ENCODE assay signal across 23 cellular contexts in genomic region chr5:138936968-138937345, GRCh38.
A peak's percentile ranks its signal among the peaks of the same experiment; 100 is the strongest.
DNase-seq lines count a peak whose midpoint lies in the region; ATAC-seq and TF ChIP-seq lines count a peak whose summit lies in the region.
"Had no signal": no experiment of that assay in that cellular context is flagged by ENCODE, and none has a peak within 500 bp of the region (broad histone marks: within the 10 kb centered on the region; RNA-seq: fewer than 3 reads in every experiment).

No MANE protein-coding gene starts in this region.

- H3K36me3 ChIP-seq in GM23338 (ENCODE audit: insufficient read depth) (peaks cover 21% of the 10 kb centered on the region), right atrium auricular region (peaks cover 36% of the 10 kb centered on the region), psoas muscle (ENCODE audit: insufficient read depth in 1 of 2, low read depth in 1 of 2) (peaks cover 0 to 33% of the 10 kb centered on the region in 2 donors)
- H3K36me3 ChIP-seq in CD4-positive, alpha-beta memory T cell (ENCODE audit: insufficient read depth, low read length): peaks cover 12% of the 10 kb centered on the region

- no peaks in the 10 kb centered on the region for H4K20me1 ChIP-seq in GM23338 (replicated peaks; ENCODE audit: insufficient read depth)

- peaks cover 10% of the 10 kb centered on the region for H3K4me1 ChIP-seq in GM23338 (ENCODE audit: insufficient read depth)
- H3K4me1 ChIP-seq in right atrium auricular region: peaks cover 0 to 15% of the 10 kb centered on the region in 2 donors
- no peaks in the 10 kb centered on the region for H3K4me1 ChIP-seq in psoas muscle
- no peaks in the 10 kb centered on the region for H3K4me1 ChIP-seq in CD4-positive, alpha-beta memory T cell (ENCODE audit: insufficient read depth, low read length)
- H3K4me1 ChIP-seq: body of pancreas, colonic mucosa, left lung had no signal

- H3K27me3 Mint-ChIP-seq in GM23338 (ENCODE audit: insufficient read depth, low read depth, poor library complexity) (peaks cover 20% of the 10 kb centered on the region), brain (peaks cover 3% of the 10 kb centered on the region)
- no peaks in the 10 kb centered on the region for H3K27me3 Mint-ChIP-seq in CD4-positive, alpha-beta memory T cell
- H3K27me3 Mint-ChIP-seq: activated B cell treated with CpG ODN at 0.5 μM for 24 hours; activated CD4-positive, alpha-beta memory T cell treated with anti-CD3 and anti-CD28 coated beads for 36 hours; stimulated activated naive CD8-positive, alpha-beta T cell treated with anti-CD3 and anti-CD28 coated beads, Interleukin-15, Interleukin-2, amounts not matched to agents 100 ng/mL and 50 ng/mL, for 24 hours had no signal

- intact Hi-C loops in psoas muscle (cut with DNase I): no loop called here
- intact Hi-C loops in CD4-positive, alpha-beta memory T cell (cut with micrococcal nuclease): no loop called here

- H3K27ac ChIP-seq in GM23338 (ENCODE audit: low read depth): no peak overlapping the region
- H3K27ac ChIP-seq in right atrium auricular region: peak overlapping the region; percentile 28 to 61
- H3K27ac ChIP-seq in psoas muscle: no peak overlapping the region
- no peak overlapping the region for H3K27ac ChIP-seq in CD4-positive, alpha-beta memory T cell (ENCODE audit: low read depth, low read length)
- H3K27ac ChIP-seq: colonic mucosa had no signal

- H3K4me2 ChIP-seq in GM23338: no peak overlapping the region

- peaks cover 42% of the 10 kb centered on the region for H3K36me3 Mint-ChIP-seq in GM23338 (ENCODE audit: low read depth)
- H3K36me3 Mint-ChIP-seq in brain: peaks cover 54% of the 10 kb centered on the region
- peaks cover 9 to 13% of the 10 kb centered on the region in 2 donors for H3K36me3 Mint-ChIP-seq in CD4-positive, alpha-beta memory T cell

- no peak overlapping the region for H2AFZ ChIP-seq in GM23338

- H3K27me3 ChIP-seq in GM23338 (ENCODE audit: insufficient read depth) (no peaks in the 10 kb centered on the region), right atrium auricular region (no peaks in the 10 kb centered on the region), psoas muscle (ENCODE audit: insufficient read depth in 3 of 3, low read length in 2 of 3) (no peaks in the 10 kb centered on the region)
- H3K27me3 ChIP-seq in CD4-positive, alpha-beta memory T cell (ENCODE audit: insufficient read depth, low read length): no peaks in the 10 kb centered on the region
- H3K27me3 ChIP-seq: body of pancreas, colonic mucosa, left lung, tibial nerve had no signal

- no peaks in the 10 kb centered on the region for H3F3A ChIP-seq in GM23338 (replicated peaks; ENCODE audit: low read depth)

- 41 to 76% (median 61%) methylated on average over 2 of the region's 2 CpGs for WGBS in psoas muscle, 3 donors

- CTCF ChIA-PET in CD4-positive, alpha-beta memory T cell (lab: Charles Lee; ENCODE audit: partially characterized antibody): no interaction called here

- H3K4me3 Mint-ChIP-seq in GM23338 (no peak overlapping the region), brain (no peak overlapping the region)
- H3K4me3 Mint-ChIP-seq in CD4-positive, alpha-beta memory T cell: no peak overlapping the region
- H3K4me3 Mint-ChIP-seq: activated B cell treated with CpG ODN at 0.5 μM for 24 hours; activated CD4-positive, alpha-beta memory T cell treated with anti-CD3 and anti-CD28 coated beads for 36 hours; stimulated activated naive CD8-positive, alpha-beta T cell treated with anti-CD3 and anti-CD28 coated beads, Interleukin-15, Interleukin-2, amounts not matched to agents 100 ng/mL and 50 ng/mL, for 24 hours; T-helper 2 cell treated with Interferon-gamma antibody and Interleukin-4, amounts not matched to agents 5 μg/mL and 100 μg/mL, for 36 hours had no signal

- peak; percentile 11 for ATAC-seq in GM23338
- peak in 3 of 4 donors; percentile 23 to 28 (median 25) for ATAC-seq in psoas muscle
- no peak for ATAC-seq in GM19463 (IDR thresholded peaks at IDR 0.05; ENCODE audit: unreplicated experiment)
- ATAC-seq in GM18873 (IDR thresholded peaks at IDR 0.05; ENCODE audit: low FRiP score, unreplicated experiment): no peak

- no peak overlapping the region for H3K27ac Mint-ChIP-seq in GM23338
- peak overlapping the region; percentile 5 to 87 (median 81) for H3K27ac Mint-ChIP-seq in brain
- peak overlapping the region in 1 of 7 donors; percentile 61 for H3K27ac Mint-ChIP-seq in CD4-positive, alpha-beta memory T cell
- H3K27ac Mint-ChIP-seq: activated B cell treated with CpG ODN at 0.5 μM for 24 hours; activated CD4-positive, alpha-beta memory T cell treated with anti-CD3 and anti-CD28 coated beads for 36 hours; T-helper 2 cell treated with Interferon-gamma antibody and Interleukin-4, amounts not matched to agents 5 μg/mL and 100 μg/mL, for 36 hours had no signal

- no peak for TF ChIP-seq CTCF in GM23338 (conservative IDR thresholded peaks at IDR 0.05; ENCODE audit: low read depth in 2 of 2)
- TF ChIP-seq CTCF in brain (conservative IDR thresholded peaks at IDR 0.05): no peak
- TF ChIP-seq CTCF in right atrium auricular region (IDR thresholded peaks at IDR 0.05): no peak
- no peak for TF ChIP-seq CTCF in psoas muscle (IDR thresholded peaks at IDR 0.05)

- H3K4me3 ChIP-seq in GM23338: no peak overlapping the region
- no peak overlapping the region for H3K4me3 ChIP-seq in right atrium auricular region
- H3K4me3 ChIP-seq in psoas muscle: no peak overlapping the region
- H3K4me3 ChIP-seq in CD4-positive, alpha-beta memory T cell (ENCODE audit: low read length in 2 of 2): no peak overlapping the region
- H3K4me3 ChIP-seq: body of pancreas, colonic mucosa, left lung, tibial nerve had no signal

- H3K9me3 ChIP-seq in right atrium auricular region (no peaks in the 10 kb centered on the region), psoas muscle (no peaks in the 10 kb centered on the region)
- H3K9me3 ChIP-seq in CD4-positive, alpha-beta memory T cell (ENCODE audit: control insufficient read depth in 1 of 2, low read length in 2 of 2): no peaks in the 10 kb centered on the region
- H3K9me3 ChIP-seq: body of pancreas, colonic mucosa, left lung, tibial nerve had no signal

- H3K79me2 ChIP-seq in GM23338 (replicated peaks; ENCODE audit: insufficient read depth): no peaks in the 10 kb centered on the region

- no peaks in the 10 kb centered on the region for H3K9me2 ChIP-seq in GM23338 (ENCODE audit: insufficient read depth)

- H3K9me3 Mint-ChIP-seq in GM23338 (no peaks in the 10 kb centered on the region), brain (no peaks in the 10 kb centered on the region)
- H3K9me3 Mint-ChIP-seq in CD4-positive, alpha-beta memory T cell: peaks cover 0 to 4% (median under 1%) of the 10 kb centered on the region in 8 donors
- H3K9me3 Mint-ChIP-seq: activated CD4-positive, alpha-beta memory T cell treated with anti-CD3 and anti-CD28 coated beads for 36 hours; stimulated activated naive CD8-positive, alpha-beta T cell treated with anti-CD3 and anti-CD28 coated beads, Interleukin-15, Interleukin-2, amounts not matched to agents 100 ng/mL and 50 ng/mL, for 24 hours; T-helper 2 cell treated with Interferon-gamma antibody and Interleukin-4, amounts not matched to agents 5 μg/mL and 100 μg/mL, for 36 hours had no signal

- POLR2A ChIA-PET in CD4-positive, alpha-beta memory T cell (lab: Charles Lee; ENCODE audit: partially characterized antibody): no interaction called here

- DNase-seq in GM23338 (ENCODE audit: low spot score) (no peak), right atrium auricular region (ENCODE audit: low spot score) (no peak), psoas muscle (no peak), amygdala (lab: John Stamatoyannopoulos, UW) (no peak)
- no peak for DNase-seq in CD4-positive, alpha-beta memory T cell
- DNase-seq: ACHN; activated B cell treated with CpG ODN at 0.5 μM for 24 hours; activated CD4-positive, alpha-beta memory T cell treated with anti-CD3 and anti-CD28 coated beads for 36 hours; activated effector memory CD4-positive, alpha-beta T cell treated with Interleukin-2 at 50 U/mL for 16 hours; body of pancreas; colonic mucosa; KG1; NCI-H2171 treated with DMSO at 0.1 percent for 48 hours; NCI-H526; stimulated activated CD4-positive, alpha-beta T cell treated with anti-CD3 and anti-CD28 coated beads, Interleukin-12 subunit alpha, Interleukin-12 subunit beta, amount 100 ng/mL, for 4 hours; stimulated activated CD4-positive, alpha-beta T cell treated with anti-CD3 and anti-CD28 coated beads, Interleukin-4, amount 100 ng/mL, for 4 hours had no signal

- H3K4me1 Mint-ChIP-seq in GM23338 (peaks cover 41% of the 10 kb centered on the region), brain (peaks cover 9% of the 10 kb centered on the region)
- peaks cover 3 to 9% (median 6%) of the 10 kb centered on the region in 4 donors for H3K4me1 Mint-ChIP-seq in CD4-positive, alpha-beta memory T cell
- H3K4me1 Mint-ChIP-seq: activated B cell treated with CpG ODN at 0.5 μM for 24 hours had no signal

TF ChIP-seq in GM23338, 12 proteins besides CTCF, POLR2A, EP300 and RAD21 (continues in another document):
- TF ChIP-seq STAT1 (IDR thresholded peaks at IDR 0.05; ENCODE audit: unreplicated experiment): no peak
- TF ChIP-seq POLR2AphosphoS5 (IDR thresholded peaks at IDR 0.05; ENCODE audit: low read depth): no peak
- no peak for TF ChIP-seq ZNF114 (CRISPR knock-in tag; IDR thresholded peaks at IDR 0.05)
- TF ChIP-seq ZNF331 (CRISPR knock-in tag; IDR thresholded peaks at IDR 0.05; ENCODE audit: low read depth): no peak
- no peak for TF ChIP-seq NANOG (IDR thresholded peaks at IDR 0.05; ENCODE audit: borderline replicate concordance)

Comparison
In these comparisons a context has a peak if more than half of its experiments do, and no peak if none do; other contexts are left out.
1. ATAC-seq: peak in GM23338 (single experiment) and psoas muscle (3 of 4); none in GM19463 (single experiment) and GM18873 (single experiment).
2. H3K27ac ChIP-seq: peak in right atrium auricular region (2 of 2); none in GM23338 (single experiment), psoas muscle (single experiment) and CD4-positive, alpha-beta memory T cell (single experiment).